Comparison of ENCODE assay signal across 26 cellular contexts in the genomic region with DNA sequence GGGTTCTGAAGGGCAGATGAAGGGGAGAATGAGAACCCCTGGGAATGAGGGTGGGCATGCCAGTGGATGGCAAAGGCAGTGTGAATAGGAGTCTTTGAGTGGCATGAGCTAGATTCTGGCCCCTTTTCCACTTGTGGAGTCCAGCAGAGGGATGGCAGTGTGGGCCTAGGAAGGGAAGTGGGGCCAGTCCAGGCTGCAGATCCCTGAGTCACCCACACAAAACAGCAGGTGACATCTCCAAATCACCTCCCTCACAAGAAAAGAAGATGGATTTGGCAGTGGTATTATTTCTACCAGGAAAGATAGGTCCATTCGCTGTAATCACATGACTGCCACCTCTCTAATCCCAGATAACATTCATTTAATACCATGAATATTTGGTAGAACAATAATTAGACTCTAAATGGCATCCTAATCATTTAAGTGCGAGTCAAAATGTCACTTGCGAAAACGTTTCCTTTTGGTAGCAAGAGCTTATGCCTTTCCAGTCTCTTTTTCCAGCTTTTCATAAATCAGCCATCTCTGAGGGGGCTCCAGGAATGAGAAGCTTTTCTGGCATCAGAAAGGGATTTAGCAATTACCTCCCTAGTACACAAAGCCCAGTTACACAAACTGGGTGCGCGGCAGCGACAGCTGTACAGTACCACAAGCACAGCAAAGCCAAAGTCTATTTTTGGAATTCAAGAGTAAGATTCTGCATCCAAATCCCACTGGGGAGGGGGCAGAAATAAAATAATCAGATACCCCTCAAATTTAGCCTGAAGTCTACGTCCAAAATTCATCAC.
DNase-seq lines count a peak whose midpoint lies in the region; ATAC-seq and TF ChIP-seq lines count a peak whose summit lies in the region.
"Had no signal": no experiment of that assay in that cellular context is flagged by ENCODE, and none has a peak within 500 bp of the region (broad histone marks: within the 10 kb centered on the region; RNA-seq: fewer than 3 reads in every experiment).

No MANE protein-coding gene starts in this region.

- peaks cover 0 to 2% (median 0%) of the 10 kb centered on the region in 3 donors for H3K36me3 ChIP-seq in skeletal muscle tissue (ENCODE audit: control insufficient read depth in 3 of 3, insufficient read depth in 3 of 3, low read length in 3 of 3)
- H3K36me3 ChIP-seq: MG63, vagina had no signal

- H3K9me3 ChIP-seq in skeletal muscle tissue (ENCODE audit: control insufficient read depth in 3 of 3, low read length in 3 of 3) = no peaks in the 10 kb centered on the region
- H3K9me3 ChIP-seq: MG63, vagina had no signal

- peak overlapping the region; percentile 86 for H3K27ac ChIP-seq in skeletal muscle tissue (ENCODE audit: low read depth, low read length)
- H3K27ac ChIP-seq: 22Rv1, vagina had no signal

- peaks cover 35 to 52% (median 35%) of the 10 kb centered on the region in 3 donors for H3K4me1 ChIP-seq in skeletal muscle tissue (ENCODE audit: control insufficient read depth in 3 of 3, insufficient read depth in 3 of 3, low read length in 3 of 3)
- H3K4me1 ChIP-seq: vagina had no signal

- H3K4me3 ChIP-seq in fibroblast of pulmonary artery (replicated peaks; ENCODE audit: low read depth, low read length) (no peak overlapping the region), skeletal muscle tissue (ENCODE audit: low read length in 3 of 3) (peak overlapping the region in 2 of 3 donors; percentile 18 to 23)
- H3K4me3 ChIP-seq: MG63, vagina had no signal

- TF ChIP-seq CTCF in fibroblast of pulmonary artery (IDR thresholded peaks at IDR 0.05; ENCODE audit: low read length, missing control alignments) = no peak

- no peaks in the 10 kb centered on the region for H3K27me3 ChIP-seq in skeletal muscle tissue (ENCODE audit: control insufficient read depth in 3 of 3, insufficient read depth in 3 of 3, low read length in 3 of 3)
- H3K27me3 ChIP-seq: MG63, vagina had no signal

- ATAC-seq in HG02571 (IDR thresholded peaks at IDR 0.05; ENCODE audit: unreplicated experiment) = no peak
- ATAC-seq: activated naive CD8-positive, alpha-beta T cell treated with anti-CD3 and anti-CD28 coated beads, Interleukin-2, amount 50 U/mL, for 24 hours; PC-3 had no signal

- DNase-seq in NCI-H82 (lab: John Stamatoyannopoulos, UW) = peak; percentile 33
- DNase-seq in NCI-H82 treated with DMSO at 0.1 percent for 48 hours (lab: John Stamatoyannopoulos, UW; ENCODE audit: unreplicated experiment) = no peak
- peak; percentile 28 for DNase-seq in fibroblast of pulmonary artery (ENCODE audit: low read depth)
- DNase-seq in myocyte (ENCODE audit: low read depth) = peak; percentile 90
- DNase-seq in globus pallidus (ENCODE audit: low spot score) = no peak
- DNase-seq in epidermal melanocyte (ENCODE audit: insufficient read length, low spot score) = no peak
- DNase-seq: activated CD4-positive, alpha-beta T cell treated with anti-CD3 and anti-CD28 coated beads for 4 hours; activated CD8-positive, alpha-beta memory T cell treated with anti-CD3 and anti-CD28 coated beads for 24 hours; activated gamma-delta T cell; activated naive CD8-positive, alpha-beta T cell treated with anti-CD3 and anti-CD28 coated beads, Interleukin-2, amount 50 U/mL, for 24 hours; activated T-cell treated with anti-CD3 and anti-CD28 coated beads, Interleukin-2, amount 50 U/mL, for 1 hour; DND-41; effector CD8-positive, alpha-beta T cell; erythroblast; hypothalamus; immature natural killer cell; KBM-7; MG63; NCI-H1436; NCI-H2107; PC-3; T-helper 9 cell had no signal

- peak overlapping the region; percentile 39 to 63 (median 45) for H3K9ac ChIP-seq in skeletal muscle tissue (ENCODE audit: low read depth in 1 of 3, low read length in 3 of 3)

Comparison
In these comparisons a context has a peak if more than half of its experiments do, and no peak if none do; other contexts are left out.
1. DNase-seq: peak in NCI-H82 (single experiment), fibroblast of pulmonary artery (single experiment) and myocyte (single experiment); none in NCI-H82 treated with DMSO at 0.1 percent for 48 hours (single experiment), globus pallidus (single experiment) and epidermal melanocyte (single experiment).